In the genomic region with DNA sequence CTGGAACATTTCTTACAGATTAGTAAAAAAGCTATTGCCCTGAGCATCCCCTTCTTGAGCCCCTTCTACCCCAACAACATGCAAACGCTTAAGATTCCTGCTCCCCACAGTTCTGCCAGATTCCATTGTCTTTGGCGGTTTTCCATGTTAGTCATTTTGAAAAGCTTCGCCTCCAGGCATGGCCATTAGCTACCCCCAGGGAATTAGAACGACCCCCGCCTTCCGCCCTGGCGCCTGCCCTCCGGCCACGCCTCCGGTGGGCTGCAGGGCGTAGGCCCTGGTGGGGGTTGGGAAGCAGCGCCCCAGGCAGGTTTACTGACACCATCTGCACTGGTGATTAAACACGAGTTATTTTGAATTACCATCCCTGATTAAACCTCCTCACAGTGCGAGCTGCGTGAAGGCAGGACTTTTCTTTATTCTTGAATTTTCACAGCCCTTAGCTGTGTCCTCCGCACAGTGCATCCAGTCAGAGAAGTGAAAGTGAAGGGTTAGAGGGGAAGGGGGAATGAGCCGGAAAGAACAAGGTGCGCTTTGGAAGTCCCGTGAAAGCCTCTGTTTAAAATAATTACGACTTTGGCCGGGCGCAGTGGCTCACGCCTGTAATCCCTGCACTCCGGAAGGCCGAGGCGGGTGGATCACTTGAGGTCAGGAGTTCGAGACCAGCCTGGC, we compare ENCODE assay signal across 2 cellular contexts. TPM values are rescaled to one million over a fixed set of nuclear protein-coding genes. Genes with fewer than 3 reads are reported as not detected.
"Had no signal": no experiment of that assay in that cellular context is flagged by ENCODE, and none has a peak within 500 bp of the region (broad histone marks: within the 10 kb centered on the region; RNA-seq: fewer than 3 reads in every experiment).

No MANE protein-coding gene starts in this region.

RNA-seq across cellular contexts. Expression of gene NUDT4B, which starts 43.1 kb away (rescaled TPM):
- total RNA-seq: chondrocyte, vagina had no signal
